ENCODE assay signal across 11 cellular contexts in genomic region chr10:1374901-1375804, GRCh38.
"Had no signal": no experiment of that assay in that cellular context is flagged by ENCODE, and none has a peak within 500 bp of the region (broad histone marks: within the 10 kb centered on the region; RNA-seq: fewer than 3 reads in every experiment).

No MANE protein-coding gene starts in this region.

- H3K27ac Mint-ChIP-seq: activated naive CD4-positive, alpha-beta T cell treated with anti-CD3 and anti-CD28 coated beads, Interleukin-2, amount 50 U/mL, for 24 hours; nephron; stimulated activated naive CD8-positive, alpha-beta T cell treated with anti-CD3 and anti-CD28 coated beads, Interleukin-15, Interleukin-2, amounts not matched to agents 100 ng/mL and 50 ng/mL, for 24 hours; T-cell had no signal

- H3K9me3 Mint-ChIP-seq: activated naive CD4-positive, alpha-beta T cell treated with anti-CD3 and anti-CD28 coated beads, Interleukin-2, amount 50 U/mL, for 24 hours; stimulated activated naive CD8-positive, alpha-beta T cell treated with anti-CD3 and anti-CD28 coated beads, Interleukin-15, Interleukin-2, amounts not matched to agents 100 ng/mL and 50 ng/mL, for 24 hours; T-cell had no signal

- H3K27ac ChIP-seq: VCaP had no signal

- FAIRE-seq: urothelium cell line had no signal

- DNase-seq: activated effector memory CD4-positive, alpha-beta T cell treated with Interleukin-2 at 50 U/mL for 16 hours; activated T-cell treated with anti-CD3 and anti-CD28 coated beads for 4 hours; mammary epithelial cell; stimulated activated CD4-positive, alpha-beta T cell treated with anti-CD3 and anti-CD28 coated beads, Interleukin-4, amount 100 ng/mL, for 1 hour; T-cell had no signal

- H3K4me3 Mint-ChIP-seq: activated naive CD4-positive, alpha-beta T cell treated with anti-CD3 and anti-CD28 coated beads, Interleukin-2, amount 50 U/mL, for 24 hours; nephron; stimulated activated naive CD8-positive, alpha-beta T cell treated with anti-CD3 and anti-CD28 coated beads, Interleukin-15, Interleukin-2, amounts not matched to agents 100 ng/mL and 50 ng/mL, for 24 hours; T-cell had no signal

- H3K36me3 Mint-ChIP-seq: activated naive CD4-positive, alpha-beta T cell treated with anti-CD3 and anti-CD28 coated beads, Interleukin-2, amount 50 U/mL, for 24 hours; brain; T-cell had no signal

- H3K4me1 Mint-ChIP-seq: activated naive CD4-positive, alpha-beta T cell treated with anti-CD3 and anti-CD28 coated beads, Interleukin-2, amount 50 U/mL, for 24 hours; T-cell had no signal
